1 cellular context compared by ENCODE assay signal in the genomic region with DNA sequence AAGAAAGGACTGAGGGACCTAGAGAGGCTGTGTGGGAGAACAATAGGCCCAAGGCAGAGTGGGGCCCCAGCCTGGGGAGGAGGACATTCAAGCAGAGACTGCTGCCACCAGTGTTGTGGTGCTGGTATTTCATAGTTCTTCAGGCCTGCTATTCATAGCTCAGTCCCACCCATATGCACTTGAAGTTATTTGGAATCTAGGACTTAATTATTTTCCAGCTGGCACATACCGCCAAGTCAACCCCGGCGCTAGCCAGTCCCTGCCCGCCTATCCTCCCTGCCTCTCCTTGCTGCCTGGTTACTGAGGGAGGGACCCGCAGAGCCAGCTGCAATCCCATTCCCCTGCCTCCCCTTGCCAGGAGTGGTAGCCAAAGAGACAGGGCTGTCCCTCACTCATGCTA.
TF ChIP-seq lines count a peak whose summit lies in the region.

No MANE protein-coding gene starts in this region.

TF ChIP-seq in IMR-90, 13 proteins besides CTCF, POLR2A, EP300 and RAD21 (continued from another document):
- TF ChIP-seq MAZ (IDR thresholded peaks at IDR 0.05; ENCODE audit: borderline replicate concordance, low read depth, low read length) (no peak), CEBPB (IDR thresholded peaks at IDR 0.05; ENCODE audit: low read depth, low read length) (no peak), SMC3 (IDR thresholded peaks at IDR 0.05; ENCODE audit: low read depth, low read length) (no peak), BHLHE40 (IDR thresholded peaks at IDR 0.05; ENCODE audit: low read depth, low read length) (no peak), RFX5 (IDR thresholded peaks at IDR 0.05; ENCODE audit: low read depth, low read length) (no peak), MAFK (IDR thresholded peaks at IDR 0.05; ENCODE audit: low read depth, low read length) (no peak)
- TF ChIP-seq, protein P1, sequence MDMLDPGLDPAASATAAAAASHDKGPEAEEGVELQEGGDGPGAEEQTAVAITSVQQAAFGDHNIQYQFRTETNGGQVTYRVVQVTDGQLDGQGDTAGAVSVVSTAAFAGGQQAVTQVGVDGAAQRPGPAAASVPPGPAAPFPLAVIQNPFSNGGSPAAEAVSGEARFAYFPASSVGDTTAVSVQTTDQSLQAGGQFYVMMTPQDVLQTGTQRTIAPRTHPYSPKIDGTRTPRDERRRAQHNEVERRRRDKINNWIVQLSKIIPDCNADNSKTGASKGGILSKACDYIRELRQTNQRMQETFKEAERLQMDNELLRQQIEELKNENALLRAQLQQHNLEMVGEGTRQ (IDR thresholded peaks at IDR 0.05; ENCODE audit: low read depth, low read length) = no peak
